Comparison of ENCODE assay signal across 29 cellular contexts in genomic region chr22:33837806-33838205, GRCh38.
"Had no signal": no experiment of that assay in that cellular context is flagged by ENCODE, and none has a peak within 500 bp of the region (broad histone marks: within the 10 kb centered on the region; RNA-seq: fewer than 3 reads in every experiment).

No MANE protein-coding gene starts in this region.

- ATAC-seq: activated CD4-positive, alpha-beta T cell treated with anti-CD3 and anti-CD28 coated beads for 36 hours; activated T-cell treated with anti-CD3 and anti-CD28 coated beads, Interleukin-2, amount 50 U/mL, for 72 hours; body of pancreas; PC-3; T-cell had no signal

- H3K9me3 Mint-ChIP-seq: activated naive CD8-positive, alpha-beta T cell treated with anti-CD3 and anti-CD28 coated beads, Interleukin-2, amount 10 ng/mL, durations not matched to agents 7 days and 5 days; central memory CD8-positive, alpha-beta T cell; T-cell had no signal

- H3K4me1 Mint-ChIP-seq: activated CD4-positive, alpha-beta memory T cell treated with anti-CD3 and anti-CD28 coated beads, Interleukin-2, amount 10 ng/mL, durations not matched to agents 7 days and 5 days; activated CD4-positive, alpha-beta T cell treated with anti-CD3 and anti-CD28 coated beads for 36 hours; activated naive CD8-positive, alpha-beta T cell treated with anti-CD3 and anti-CD28 coated beads, Interleukin-2, amount 10 ng/mL, durations not matched to agents 7 days and 5 days; central memory CD8-positive, alpha-beta T cell; T-cell had no signal

- H3K27me3 Mint-ChIP-seq: activated CD4-positive, alpha-beta memory T cell treated with anti-CD3 and anti-CD28 coated beads, Interleukin-2, amount 10 ng/mL, durations not matched to agents 7 days and 5 days; activated CD4-positive, alpha-beta T cell treated with anti-CD3 and anti-CD28 coated beads for 36 hours; activated naive CD8-positive, alpha-beta T cell treated with anti-CD3 and anti-CD28 coated beads, Interleukin-2, amount 10 ng/mL, durations not matched to agents 7 days and 5 days; central memory CD8-positive, alpha-beta T cell; T-cell had no signal

- H3K9ac ChIP-seq: KMS-11 had no signal

- H3K4me3 Mint-ChIP-seq: activated CD4-positive, alpha-beta memory T cell treated with anti-CD3 and anti-CD28 coated beads, Interleukin-2, amount 10 ng/mL, durations not matched to agents 7 days and 5 days; activated CD4-positive, alpha-beta T cell treated with anti-CD3 and anti-CD28 coated beads for 36 hours; activated naive CD8-positive, alpha-beta T cell treated with anti-CD3 and anti-CD28 coated beads, Interleukin-2, amount 10 ng/mL, durations not matched to agents 7 days and 5 days; activated T-cell treated with anti-CD3 and anti-CD28 coated beads, Interleukin-2, amount 50 U/mL, for 72 hours; central memory CD8-positive, alpha-beta T cell; T-cell had no signal

- H3K27ac ChIP-seq: KMS-11, SJSA1, VCaP had no signal

- DNase-seq: activated CD4-positive, alpha-beta memory T cell treated with anti-CD3 and anti-CD28 coated beads, Interleukin-2, amount 10 ng/mL, durations not matched to agents 7 days and 5 days; activated CD4-positive, alpha-beta T cell treated with anti-CD3 and anti-CD28 coated beads for 36 hours; activated CD4-positive, alpha-beta T cell treated with anti-CD3 and anti-CD28 coated beads, Interleukin-2, amount 50 U/mL, for 1 hour; activated CD8-positive, alpha-beta memory T cell treated with anti-CD3 and anti-CD28 coated beads, Interleukin-2, amount 50 U/mL, for 4 hours; activated gamma-delta T cell treated with Interleukin-2 at 50 U/mL for 16 hours; activated naive CD4-positive, alpha-beta T cell treated with anti-CD3 and anti-CD28 coated beads, Interleukin-2, amount 50 U/mL, for 16 hours; activated naive CD8-positive, alpha-beta T cell treated with anti-CD3 and anti-CD28 coated beads, Interleukin-2, amount 10 ng/mL, durations not matched to agents 7 days and 5 days; activated T-cell treated with anti-CD3 and anti-CD28 coated beads, Interleukin-2, amount 50 U/mL, for 72 hours; aorta; body of pancreas; NCI-H1092; NCI-H1417; NCI-H1930; NCI-H2107; NCI-H2171 treated with DMSO at 0.1 percent for 48 hours; NCI-H345; NCI-H510A treated with DMSO at 0.1 percent for 48 hours; NCI-H69; PC-3; SHP77; T-cell; T-helper 2 cell; T1000 had no signal

- H3K36me3 ChIP-seq: adrenal gland, SJSA1 had no signal

- H3K4me2 ChIP-seq: KMS-11 had no signal

- H3K4me3 ChIP-seq: adrenal gland, body of pancreas, SJSA1 had no signal

- H3K27ac Mint-ChIP-seq: activated CD4-positive, alpha-beta memory T cell treated with anti-CD3 and anti-CD28 coated beads, Interleukin-2, amount 10 ng/mL, durations not matched to agents 7 days and 5 days; activated CD4-positive, alpha-beta T cell treated with anti-CD3 and anti-CD28 coated beads for 36 hours; activated naive CD8-positive, alpha-beta T cell treated with anti-CD3 and anti-CD28 coated beads, Interleukin-2, amount 10 ng/mL, durations not matched to agents 7 days and 5 days; activated T-cell treated with anti-CD3 and anti-CD28 coated beads, Interleukin-2, amount 50 U/mL, for 72 hours; activated T-helper 2 cell treated with anti-CD3 and anti-CD28 coated beads, Interferon-gamma antibody, Interleukin-2, Interleukin-4, amounts not matched to agents 10 μg/mL and 5 μg/mL and 100 μg/mL, durations not matched to agents 14 hours and 24 hours and 36 hours; T-cell had no signal

- H3K9me3 ChIP-seq: adrenal gland, body of pancreas, SJSA1 had no signal

- H3K27me3 ChIP-seq: adrenal gland, body of pancreas, SJSA1 had no signal

- H3K36me3 Mint-ChIP-seq: activated naive CD8-positive, alpha-beta T cell treated with anti-CD3 and anti-CD28 coated beads, Interleukin-2, amount 10 ng/mL, durations not matched to agents 7 days and 5 days; T-cell had no signal
